10 cellular contexts compared by ENCODE assay signal in genomic region chr18:9643549-9643948, GRCh38. TPM values are rescaled to one million over a fixed set of nuclear protein-coding genes. Genes with fewer than 3 reads are reported as not detected.
A peak's percentile ranks its signal among the peaks of the same experiment; 100 is the strongest.
DNase-seq lines count a peak whose midpoint lies in the region; ATAC-seq and TF ChIP-seq lines count a peak whose summit lies in the region.
"Had no signal": no experiment of that assay in that cellular context is flagged by ENCODE, and none has a peak within 500 bp of the region (broad histone marks: within the 10 kb centered on the region; RNA-seq: fewer than 3 reads in every experiment).

No MANE protein-coding gene starts in this region.

- ATAC-seq in naive thymus-derived CD8-positive, alpha-beta T cell: no peak
- no peak for ATAC-seq in HG03469 (IDR thresholded peaks at IDR 0.05; ENCODE audit: unreplicated experiment)
- ATAC-seq: stimulated activated naive B cell treated with anti-CD40 and anti-IgM and Interleukin-4, amounts not matched to agents 10 μg/mL and 1 μg/mL and 100 μg/mL, for 72 hours had no signal

- H3K4me3 ChIP-seq in epithelial cell of proximal tubule (ENCODE audit: low read depth, low read length) (no peak overlapping the region), WERI-Rb-1 (ENCODE audit: low read depth, low read length) (no peak overlapping the region)

- in situ Hi-C loops in Caki2 (cut with HindIII; ENCODE audit: low pct_unique_long_range_greater_than_20kb, low sequenced_read_pairs): no loop called here

- peak overlapping the region; percentile 92 for H3K27ac Mint-ChIP-seq in nephron progenitor cell
- H3K27ac Mint-ChIP-seq in naive thymus-derived CD8-positive, alpha-beta T cell: no peak overlapping the region
- H3K27ac Mint-ChIP-seq: stimulated activated naive B cell treated with anti-CD40 and anti-IgM and Interleukin-4, amounts not matched to agents 10 μg/mL and 1 μg/mL and 100 μg/mL, for 72 hours had no signal

- peaks cover 16% of the 10 kb centered on the region for H3K4me1 Mint-ChIP-seq in nephron progenitor cell
- H3K4me1 Mint-ChIP-seq in naive thymus-derived CD8-positive, alpha-beta T cell: peaks cover 0 to 2% (median 0%) of the 10 kb centered on the region in 4 donors

- H3K27me3 ChIP-seq in WERI-Rb-1 (ENCODE audit: insufficient read depth, low read depth, severe bottlenecking): no peaks in the 10 kb centered on the region

- DNase-seq in Caki2 (ENCODE audit: low read depth): peak; percentile 77
- peak; percentile 77 for DNase-seq in NCI-H2196 treated with DMSO at 0.1 percent for 48 hours (lab: John Stamatoyannopoulos, UW; ENCODE audit: unreplicated experiment)
- peak; percentile 93 for DNase-seq in epithelial cell of proximal tubule (ENCODE audit: low read depth)
- no peak for DNase-seq in nephron progenitor cell
- no peak for DNase-seq in hippocampal formation (lab: John Stamatoyannopoulos, UW)
- DNase-seq in naive thymus-derived CD8-positive, alpha-beta T cell: no peak
- DNase-seq in WERI-Rb-1: no peak
- DNase-seq: effector CD8-positive, alpha-beta T cell; stimulated activated naive B cell treated with anti-CD40 and anti-IgM and Interleukin-4, amounts not matched to agents 10 μg/mL and 1 μg/mL and 100 μg/mL, for 72 hours had no signal

- TF ChIP-seq CTCF in epithelial cell of proximal tubule (conservative IDR thresholded peaks at IDR 0.05; ENCODE audit: low read depth, low read length) (no peak), nephron progenitor cell (IDR thresholded peaks at IDR 0.05) (no peak), WERI-Rb-1 (IDR thresholded peaks at IDR 0.05; ENCODE audit: low read depth, low read length) (no peak)

- H3K9me3 ChIP-seq in WERI-Rb-1 (ENCODE audit: severe bottlenecking): no peaks in the 10 kb centered on the region

- H3K36me3 Mint-ChIP-seq in nephron progenitor cell (ENCODE audit: low read depth): no peaks in the 10 kb centered on the region
- no peaks in the 10 kb centered on the region for H3K36me3 Mint-ChIP-seq in naive thymus-derived CD8-positive, alpha-beta T cell
- H3K36me3 Mint-ChIP-seq: stimulated activated naive B cell treated with anti-CD40 and anti-IgM and Interleukin-4, amounts not matched to agents 10 μg/mL and 1 μg/mL and 100 μg/mL, for 72 hours had no signal

- H3K36me3 ChIP-seq in WERI-Rb-1: no peaks in the 10 kb centered on the region

- no peak overlapping the region for H3K4me3 Mint-ChIP-seq in nephron progenitor cell
- H3K4me3 Mint-ChIP-seq in naive thymus-derived CD8-positive, alpha-beta T cell: no peak overlapping the region
- H3K4me3 Mint-ChIP-seq: stimulated activated naive B cell treated with anti-CD40 and anti-IgM and Interleukin-4, amounts not matched to agents 10 μg/mL and 1 μg/mL and 100 μg/mL, for 72 hours had no signal

- no peak overlapping the region for H3K27ac ChIP-seq in WERI-Rb-1

- H3K27me3 Mint-ChIP-seq in nephron progenitor cell (ENCODE audit: low read depth, poor library complexity): no peaks in the 10 kb centered on the region
- H3K27me3 Mint-ChIP-seq in naive thymus-derived CD8-positive, alpha-beta T cell: peaks cover 0 to 2% (median 0%) of the 10 kb centered on the region in 5 donors

- no peaks in the 10 kb centered on the region for H3K9me3 Mint-ChIP-seq in nephron progenitor cell
- no peaks in the 10 kb centered on the region for H3K9me3 Mint-ChIP-seq in naive thymus-derived CD8-positive, alpha-beta T cell
- H3K9me3 Mint-ChIP-seq: stimulated activated naive B cell treated with anti-CD40 and anti-IgM and Interleukin-4, amounts not matched to agents 10 μg/mL and 1 μg/mL and 100 μg/mL, for 72 hours had no signal

- POLR2A ChIA-PET in naive thymus-derived CD8-positive, alpha-beta T cell (lab: Charles Lee): no interaction called here

RNA-seq across cellular contexts. Expression of gene PPP4R1, which starts 29.2 kb away (rescaled TPM):
- total RNA-seq in Caki2 (2014; rRNA removed; shearing (Covaris generic); ENCODE audit: low replicate concordance): 47.3 and 51.0 TPM in 2 replicates
- total RNA-seq in epithelial cell of proximal tubule: 82.0 and 96.8 TPM in 2 replicates
- total RNA-seq in naive thymus-derived CD8-positive, alpha-beta T cell: 10 to 100 TPM; 33.4 to 34.4 TPM
- 1 to 10 TPM; 3.8 to 6.5 (median 6.4) TPM for polyA plus RNA-seq in naive thymus-derived CD8-positive, alpha-beta T cell

Comparison
In these comparisons a context has a peak if more than half of its experiments do, and no peak if none do; other contexts are left out.
1. DNase-seq: peak in Caki2 (single experiment), NCI-H2196 treated with DMSO at 0.1 percent for 48 hours (single experiment) and epithelial cell of proximal tubule (single experiment); none in nephron progenitor cell (single experiment), hippocampal formation (0 of 2), naive thymus-derived CD8-positive, alpha-beta T cell (0 of 10) and WERI-Rb-1 (single experiment).